ENCODE assay signal across 13 cellular contexts in genomic region chr2:11024687-11025086, GRCh38.
DNase-seq lines count a peak whose midpoint lies in the region; ATAC-seq and TF ChIP-seq lines count a peak whose summit lies in the region.
"Had no signal": no experiment of that assay in that cellular context is flagged by ENCODE, and none has a peak within 500 bp of the region (broad histone marks: within the 10 kb centered on the region; RNA-seq: fewer than 3 reads in every experiment).

No MANE protein-coding gene starts in this region.

- H3K27ac ChIP-seq in caudate nucleus (ENCODE audit: low read depth, low read length) = peak overlapping the region; percentile 62
- no peak overlapping the region for H3K27ac ChIP-seq in neural progenitor cell
- H3K27ac ChIP-seq: A549, C4-2B, GM23248 had no signal

- no peak overlapping the region for H2AFZ ChIP-seq in neural progenitor cell (replicated peaks)
- H2AFZ ChIP-seq: GM23248 had no signal

- ATAC-seq in effector memory CD8-positive, alpha-beta T cell (replicated peaks) = no peak
- ATAC-seq: GM12878 had no signal

- no peak overlapping the region for H3K9ac ChIP-seq in neural progenitor cell
- H3K9ac ChIP-seq: GM23248 had no signal

- no peaks in the 10 kb centered on the region for H3K27me3 ChIP-seq in neural progenitor cell
- H3K27me3 ChIP-seq: BE2C had no signal

- H4K20me1 ChIP-seq in neural progenitor cell (ENCODE audit: low read depth) = no peaks in the 10 kb centered on the region

- H3K4me2 ChIP-seq in neural progenitor cell = no peak overlapping the region
- H3K4me2 ChIP-seq: A549 had no signal

- no peak for TF ChIP-seq CTCF in endothelial cell (IDR thresholded peaks at IDR 0.05; ENCODE audit: unreplicated experiment)
- no peak for TF ChIP-seq CTCF in neural progenitor cell (IDR thresholded peaks at IDR 0.05)
- no peak for TF ChIP-seq CTCF in type B pancreatic cell (conservative IDR thresholded peaks at IDR 0.05)

- H3K4me3 Mint-ChIP-seq in endothelial cell (ENCODE audit: unreplicated experiment) = no peak overlapping the region
- H3K4me3 Mint-ChIP-seq in neural progenitor cell = no peak overlapping the region
- H3K4me3 Mint-ChIP-seq in type B pancreatic cell = no peak overlapping the region
- no peak overlapping the region for H3K4me3 Mint-ChIP-seq in effector memory CD8-positive, alpha-beta T cell
- H3K4me3 Mint-ChIP-seq: CD4-positive, alpha-beta memory T cell had no signal

- no peaks in the 10 kb centered on the region for H3F3A ChIP-seq in neural progenitor cell (ENCODE audit: low read depth)

- no peaks in the 10 kb centered on the region for H3K4me1 ChIP-seq in neural progenitor cell
- H3K4me1 ChIP-seq: A549, BE2C had no signal

- H3K4me1 Mint-ChIP-seq in endothelial cell (ENCODE audit: unreplicated experiment) = peaks cover 13% of the 10 kb centered on the region
- peaks cover 58% of the 10 kb centered on the region for H3K4me1 Mint-ChIP-seq in neural progenitor cell
- H3K4me1 Mint-ChIP-seq in type B pancreatic cell (ENCODE audit: unreplicated experiment) = peaks cover 33% of the 10 kb centered on the region
- no peaks in the 10 kb centered on the region for H3K4me1 Mint-ChIP-seq in effector memory CD8-positive, alpha-beta T cell (ENCODE audit: low read depth in 2 of 2)

- no peaks in the 10 kb centered on the region for H3K9me3 ChIP-seq in neural progenitor cell (ENCODE audit: low read depth)
- H3K9me3 ChIP-seq: A549, BE2C had no signal

- H3K9me3 Mint-ChIP-seq in endothelial cell (ENCODE audit: unreplicated experiment) = no peaks in the 10 kb centered on the region
- H3K9me3 Mint-ChIP-seq in neural progenitor cell = peaks cover 3% of the 10 kb centered on the region
- H3K9me3 Mint-ChIP-seq in type B pancreatic cell = peaks cover 4% of the 10 kb centered on the region
- H3K9me3 Mint-ChIP-seq in effector memory CD8-positive, alpha-beta T cell = no peaks in the 10 kb centered on the region

- DNase-seq in caudate nucleus (lab: John Stamatoyannopoulos, UW) (peak in 6 of 61 donors; percentile 37 to 68 (median 52)), endothelial cell (ENCODE audit: low spot score) (no peak), neural progenitor cell (ENCODE audit: low spot score) (no peak), type B pancreatic cell (ENCODE audit: extremely low spot score, unreplicated experiment) (no peak), NCI-H1048 (lab: John Stamatoyannopoulos, UW) (no peak), pons (ENCODE audit: low spot score) (no peak)
- DNase-seq in effector memory CD8-positive, alpha-beta T cell = no peak
- DNase-seq: BE2C; CD4-positive, alpha-beta memory T cell had no signal

- peaks cover 9% of the 10 kb centered on the region for H3K27me3 Mint-ChIP-seq in endothelial cell (ENCODE audit: unreplicated experiment)
- peaks cover 18% of the 10 kb centered on the region for H3K27me3 Mint-ChIP-seq in neural progenitor cell (ENCODE audit: insufficient read depth, low read depth)
- no peaks in the 10 kb centered on the region for H3K27me3 Mint-ChIP-seq in type B pancreatic cell
- peaks cover 27 to 82% of the 10 kb centered on the region in 2 donors for H3K27me3 Mint-ChIP-seq in effector memory CD8-positive, alpha-beta T cell

- H3K4me3 ChIP-seq in neural progenitor cell = no peak overlapping the region
- H3K4me3 ChIP-seq: A549, GM12878, GM23248 had no signal

- no peaks in the 10 kb centered on the region for H3K79me2 ChIP-seq in neural progenitor cell (ENCODE audit: low read depth)

- H3K27ac Mint-ChIP-seq in endothelial cell (ENCODE audit: unreplicated experiment) (peak overlapping the region; percentile 31), neural progenitor cell (peak overlapping the region; percentile 6), type B pancreatic cell (peak overlapping the region; percentile 29)
- H3K27ac Mint-ChIP-seq in effector memory CD8-positive, alpha-beta T cell = no peak overlapping the region
- H3K27ac Mint-ChIP-seq: CD4-positive, alpha-beta memory T cell had no signal

- no peaks in the 10 kb centered on the region for H3K36me3 Mint-ChIP-seq in endothelial cell (ENCODE audit: low read depth, unreplicated experiment)
- no peaks in the 10 kb centered on the region for H3K36me3 Mint-ChIP-seq in neural progenitor cell
- H3K36me3 Mint-ChIP-seq in type B pancreatic cell = no peaks in the 10 kb centered on the region
- no peaks in the 10 kb centered on the region for H3K36me3 Mint-ChIP-seq in effector memory CD8-positive, alpha-beta T cell (ENCODE audit: insufficient read depth)
- H3K36me3 Mint-ChIP-seq: CD4-positive, alpha-beta memory T cell had no signal

- H3K36me3 ChIP-seq in neural progenitor cell = no peaks in the 10 kb centered on the region
- H3K36me3 ChIP-seq: BE2C had no signal

Comparison
In these comparisons a context has a peak if more than half of its experiments do, and no peak if none do; other contexts are left out.
1. H3K27ac Mint-ChIP-seq: peak in endothelial cell (single experiment), neural progenitor cell (single experiment) and type B pancreatic cell (single experiment); none in effector memory CD8-positive, alpha-beta T cell (0 of 2).